In genomic region chr7:66267249-66267648, GRCh38 we compare ENCODE assay signal across 10 cellular contexts.
DNase-seq lines count a peak whose midpoint lies in the region; ATAC-seq and TF ChIP-seq lines count a peak whose summit lies in the region.
"Had no signal": no experiment of that assay in that cellular context is flagged by ENCODE, and none has a peak within 500 bp of the region (broad histone marks: within the 10 kb centered on the region; RNA-seq: fewer than 3 reads in every experiment).

No MANE protein-coding gene starts in this region.

- DNase-seq in GM23248 = peak; percentile 93
- no peak for DNase-seq in coronary artery (ENCODE audit: low spot score)
- peak; percentile 40 for DNase-seq in thoracic aorta (ENCODE audit: low spot score)
- DNase-seq in putamen (ENCODE audit: low spot score) = no peak
- no peak for DNase-seq in DMS53 (lab: John Stamatoyannopoulos, UW)
- DNase-seq: psoas muscle had no signal

- H4K20me1 ChIP-seq in GM23248 (ENCODE audit: insufficient read depth) = no peaks in the 10 kb centered on the region

- H3K9me2 ChIP-seq in GM23248 (ENCODE audit: insufficient read depth) = no peaks in the 10 kb centered on the region

- peaks cover 87% of the 10 kb centered on the region for H3K79me2 ChIP-seq in GM23248 (ENCODE audit: insufficient read depth)

- H3K4me2 ChIP-seq in GM23248 (ENCODE audit: unreplicated experiment) = peak overlapping the region; percentile 72

- H3K9me3 ChIP-seq in GM23248 (ENCODE audit: low read depth) = no peaks in the 10 kb centered on the region
- H3K9me3 ChIP-seq in thoracic aorta = peaks cover 22% of the 10 kb centered on the region

- ATAC-seq in thoracic aorta (ENCODE audit: insufficient number of reproducible peaks, low FRiP score, low read depth) (peak; percentile 92), GM18873 (IDR thresholded peaks at IDR 0.05; ENCODE audit: low FRiP score, unreplicated experiment) (no peak)
- ATAC-seq in stimulated activated memory B cell treated with anti-CD40 and anti-IgM and Interleukin-4, amounts not matched to agents 10 μg/mL and 1 μg/mL and 100 μg/mL, for 72 hours = no peak

- in situ Hi-C loops in GM23248 (cut with MboI) = no loop called here

- H3K27ac Mint-ChIP-seq in stimulated activated memory B cell treated with anti-CD40 and anti-IgM and Interleukin-4, amounts not matched to agents 10 μg/mL and 1 μg/mL and 100 μg/mL, for 72 hours = no peak overlapping the region
- H3K27ac Mint-ChIP-seq: activated T-helper 1 cell treated with anti-CD3 and anti-CD28 coated beads, Interleukin-12 subunit alpha, Interleukin-12 subunit beta, Interleukin-2, Interleukin-4 antibody, amounts not matched to agents 30 ng/mL and 10 ng/mL and 1 ng/mL, durations not matched to agents 14 hours and 24 hours and 36 hours had no signal

- H3K27me3 ChIP-seq in GM23248 (replicated peaks; ENCODE audit: insufficient read depth) = no peaks in the 10 kb centered on the region
- no peaks in the 10 kb centered on the region for H3K27me3 ChIP-seq in layer of hippocampus (ENCODE audit: control insufficient read depth, insufficient read depth, low read length)
- H3K27me3 ChIP-seq in thoracic aorta (replicated peaks; ENCODE audit: insufficient read depth) = no peaks in the 10 kb centered on the region

- H3K36me3 Mint-ChIP-seq in stimulated activated memory B cell treated with anti-CD40 and anti-IgM and Interleukin-4, amounts not matched to agents 10 μg/mL and 1 μg/mL and 100 μg/mL, for 72 hours = peaks cover 20% of the 10 kb centered on the region

- TF ChIP-seq CTCF in coronary artery (IDR thresholded peaks at IDR 0.05) (no peak), thoracic aorta (IDR thresholded peaks at IDR 0.05) (no peak)

- 0% methylated on average over 2 of the region's 2 CpGs for WGBS in GM23248 (ENCODE audit: low coverage in 1 of 2, low lambda C conversion rate in 2 of 2, missing lambda C conversion rate in 2 of 2), 2 experiments

- peak overlapping the region; percentile 15 for H3K9ac ChIP-seq in GM23248

- H3K36me3 ChIP-seq in GM23248 (ENCODE audit: low read depth) (peaks cover 16% of the 10 kb centered on the region; the same call in 1 of the 2 replicates), thoracic aorta (no peaks in the 10 kb centered on the region)

- H2AFZ ChIP-seq in GM23248 = no peak overlapping the region

- H3K4me3 Mint-ChIP-seq in stimulated activated memory B cell treated with anti-CD40 and anti-IgM and Interleukin-4, amounts not matched to agents 10 μg/mL and 1 μg/mL and 100 μg/mL, for 72 hours = no peak overlapping the region
- H3K4me3 Mint-ChIP-seq: activated T-helper 1 cell treated with anti-CD3 and anti-CD28 coated beads, Interleukin-12 subunit alpha, Interleukin-12 subunit beta, Interleukin-2, Interleukin-4 antibody, amounts not matched to agents 30 ng/mL and 10 ng/mL and 1 ng/mL, durations not matched to agents 14 hours and 24 hours and 36 hours had no signal

- peaks cover 10% of the 10 kb centered on the region for H3K9me3 Mint-ChIP-seq in stimulated activated memory B cell treated with anti-CD40 and anti-IgM and Interleukin-4, amounts not matched to agents 10 μg/mL and 1 μg/mL and 100 μg/mL, for 72 hours

- no peaks in the 10 kb centered on the region for H3K4me1 Mint-ChIP-seq in stimulated activated memory B cell treated with anti-CD40 and anti-IgM and Interleukin-4, amounts not matched to agents 10 μg/mL and 1 μg/mL and 100 μg/mL, for 72 hours

- H3F3A ChIP-seq in GM23248 (ENCODE audit: insufficient read depth) = peaks cover 33% of the 10 kb centered on the region

- H3K4me3 ChIP-seq in GM23248 = peak overlapping the region; percentile 44
- peak overlapping the region; percentile 31 for H3K4me3 ChIP-seq in coronary artery
- H3K4me3 ChIP-seq in thoracic aorta = no peak overlapping the region
- H3K4me3 ChIP-seq: psoas muscle had no signal

- peak overlapping the region; percentile 67 for H3K27ac ChIP-seq in GM23248
- peak overlapping the region; percentile 11 to 69 for H3K27ac ChIP-seq in coronary artery
- H3K27ac ChIP-seq in layer of hippocampus (ENCODE audit: low read depth, low read length) = peak overlapping the region; percentile 21
- peak overlapping the region; percentile 32 to 49 for H3K27ac ChIP-seq in thoracic aorta
- H3K27ac ChIP-seq: psoas muscle had no signal

- H3K27me3 Mint-ChIP-seq in stimulated activated memory B cell treated with anti-CD40 and anti-IgM and Interleukin-4, amounts not matched to agents 10 μg/mL and 1 μg/mL and 100 μg/mL, for 72 hours = no peaks in the 10 kb centered on the region

- peaks cover 24% of the 10 kb centered on the region for H3K4me1 ChIP-seq in GM23248 (ENCODE audit: insufficient read depth)
- peaks cover 0 to 18% of the 10 kb centered on the region in 2 donors for H3K4me1 ChIP-seq in thoracic aorta (ENCODE audit: control insufficient read depth in 1 of 2, low read depth in 2 of 2)
- H3K4me1 ChIP-seq: psoas muscle had no signal

Comparison
In these comparisons a context has a peak if more than half of its experiments do, and no peak if none do; other contexts are left out.
1. DNase-seq: peak in GM23248 (single experiment) and thoracic aorta (single experiment); none in coronary artery (single experiment), putamen (single experiment) and DMS53 (single experiment).
2. Peak in every context shown above with its lines, with median percentiles within 50 percentile points of each other: H3K27ac ChIP-seq.